In the genomic region with DNA sequence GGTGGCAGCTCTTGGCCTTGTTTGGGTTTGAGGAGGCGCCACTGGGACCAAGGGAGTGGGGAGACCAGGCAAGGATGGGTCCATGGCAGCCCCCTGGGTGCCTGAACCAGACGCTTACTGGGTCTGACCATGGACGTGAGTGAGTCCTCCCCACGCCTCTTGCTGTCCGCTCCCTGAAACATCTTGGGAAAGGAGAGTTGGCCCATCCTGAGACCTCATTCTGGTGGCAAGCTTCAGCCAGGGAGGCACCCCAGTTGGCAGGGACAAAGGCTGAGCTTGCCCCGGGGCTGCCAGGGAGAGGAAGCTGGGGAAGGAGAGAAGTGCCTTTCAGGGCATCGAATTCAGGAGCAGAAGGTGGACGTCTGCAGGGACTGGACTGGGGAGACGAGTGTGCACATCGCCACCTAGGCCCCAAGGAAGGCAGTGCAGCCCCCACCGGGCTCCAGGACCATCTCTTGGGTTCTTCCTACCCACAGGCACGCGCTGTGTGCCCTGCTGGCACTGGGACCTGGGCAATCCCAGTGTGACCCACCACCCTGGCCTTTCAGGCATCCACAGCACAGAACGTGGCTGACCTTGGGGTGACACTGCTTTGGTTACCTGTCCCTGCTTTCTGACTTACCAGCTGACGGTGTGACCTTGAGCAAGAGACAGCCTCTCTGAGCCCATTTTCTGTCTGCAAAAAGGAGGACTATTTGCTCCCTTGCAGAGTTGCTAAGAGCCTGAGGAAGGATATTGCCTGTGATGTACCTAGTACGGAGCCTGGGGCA, we compare ENCODE assay signal across 8 cellular contexts.
DNase-seq lines count a peak whose midpoint lies in the region; ATAC-seq and TF ChIP-seq lines count a peak whose summit lies in the region.

No MANE protein-coding gene starts in this region.

- POLR2A ChIA-PET in HCT116 (lab: Charles Lee) (no interaction called here), Panc1 (lab: Charles Lee) (no interaction called here)

- TF ChIP-seq CTCF in C4-2B (conservative IDR thresholded peaks at IDR 0.05) (peak; percentile 76), HCT116 (IDR thresholded peaks at IDR 0.05 in 2 of 3, conservative IDR thresholded peaks at IDR 0.05 in 1 of 3; ENCODE audit: borderline replicate concordance in 1 of 3, insufficient read depth in 1 of 3, low read depth in 2 of 3, low read length in 2 of 3) (peak; percentile 45 to 91 (median 79); a peak in 5 of 6 replicates), Panc1 (IDR thresholded peaks at IDR 0.05) (peak; percentile 96), prostate gland (IDR thresholded peaks at IDR 0.05) (peak; percentile 64 to 90 (median 80))

- H3K27ac ChIP-seq in C4-2B (no peak overlapping the region), HCT116 (ENCODE audit: low read depth, low read length) (no peak overlapping the region), Panc1 (ENCODE audit: low read length) (no peak overlapping the region), prostate gland (no peak overlapping the region)

- no peak overlapping the region for H2AFZ ChIP-seq in HCT116 (ENCODE audit: low read depth, low read length, poor library complexity, severe bottlenecking)

- peaks cover 8% of the 10 kb centered on the region in 2 experiments; a peak in 3 of 4 replicates for H3K4me1 ChIP-seq in HCT116 (ENCODE audit: control insufficient read depth in 1 of 2, insufficient read depth in 2 of 2, low read length in 2 of 2)
- no peaks in the 10 kb centered on the region for H3K4me1 ChIP-seq in Panc1 (ENCODE audit: control insufficient read depth, insufficient read depth, low read length)
- H3K4me1 ChIP-seq in prostate gland (replicated peaks) = no peaks in the 10 kb centered on the region

- H3K9me2 ChIP-seq in HCT116 (ENCODE audit: insufficient read depth) = no peaks in the 10 kb centered on the region

- intact Hi-C loops in HCT116 (cut with micrococcal nuclease) (loop anchor here (1.0 to 5.0 kb wide), 2 partner anchors 144 to 254 kb away; no protein-coding TSS in a partner anchor), Panc1 (cut with micrococcal nuclease; ENCODE audit: unreplicated experiment) (loop anchor here (10.0 kb wide), 2 partner anchors 119 to 141 kb away; no protein-coding TSS in a partner anchor), Right ventricle myocardium superior (cut with DNase I) (loop anchor here (10.0 kb wide), 1 partner anchor 151 kb away; no protein-coding TSS in a partner anchor), prostate gland (cut with DNase I) (loop anchor here (5.0 kb wide), 1 partner anchor 169 kb away; no protein-coding TSS in a partner anchor)

- H3K9me3 ChIP-seq in HCT116 (ENCODE audit: control insufficient read depth in 1 of 2, insufficient read depth in 1 of 2, low read depth in 1 of 2, low read length in 2 of 2) = no peaks in the 10 kb centered on the region
- no peaks in the 10 kb centered on the region for H3K9me3 ChIP-seq in Panc1 (ENCODE audit: control insufficient read depth, insufficient read depth, low read depth, low read length)
- no peaks in the 10 kb centered on the region for H3K9me3 ChIP-seq in prostate gland

- in situ Hi-C loops in Panc1 (cut with HindIII; ENCODE audit: low pct_unique_long_range_greater_than_20kb, low sequenced_read_pairs) = no loop called here

- H3K9ac ChIP-seq in HCT116 (ENCODE audit: low read length) = no peak overlapping the region

- BruUV-seq in HCT116 (replicated peaks; lab: Mats Ljungman, UMichigan) = no TSS peak
- BruUV-seq in Panc1 (replicated peaks; lab: Mats Ljungman, UMichigan) = no TSS peak

- H3K27me3 ChIP-seq in HCT116 (ENCODE audit: insufficient read depth, low read length) (no peaks in the 10 kb centered on the region), Panc1 (ENCODE audit: control insufficient read depth, insufficient read depth, low read length) (no peaks in the 10 kb centered on the region), prostate gland (replicated peaks; ENCODE audit: insufficient read depth) (no peaks in the 10 kb centered on the region)

- RAD21 ChIA-PET in HCT116 (lab: Charles Lee; ENCODE audit: low non-redundant PET in 1 of 2, low total read pairs in 2 of 2, uncharacterized antibody in 2 of 2, unreplicated experiment in 2 of 2) = no interaction called here

- peak; percentile 99 for ATAC-seq in HCT116
- peak; percentile 93 for ATAC-seq in Panc1
- ATAC-seq in Right ventricle myocardium superior (ENCODE audit: poor library complexity) = peak; percentile 62
- ATAC-seq in GM19035 (IDR thresholded peaks at IDR 0.05; ENCODE audit: unreplicated experiment) = no peak
- no peak for ATAC-seq in GM18858 (IDR thresholded peaks at IDR 0.05; ENCODE audit: unreplicated experiment)

- DNase-seq in HCT116 (ENCODE audit: low read depth, low spot score) (peak; percentile 29), Panc1 (ENCODE audit: low read depth, low spot score) (peak; percentile 33), Right ventricle myocardium superior (peak; percentile 54), prostate gland (ENCODE audit: low spot score) (peak; percentile 65)
- DNase-seq in activated gamma-delta T cell treated with anti-CD3 and anti-CD28 coated beads, Interleukin-2, amount 50 U/mL, for 16 hours (ENCODE audit: low read depth) = peak; percentile 7

- TF ChIP-seq POLR2A in HCT116 (IDR thresholded peaks at IDR 0.05; ENCODE audit: borderline replicate concordance, extremely low read depth, insufficient read depth, insufficient read length) (no peak), prostate gland (IDR thresholded peaks at IDR 0.05) (no peak)

- CTCF ChIA-PET in HCT116 (lab: Charles Lee) (interaction anchor here (1.5 kb wide), 1 partner anchor 10 kb away, joined by 4 read pairs; no protein-coding TSS in a partner anchor), Panc1 (lab: Charles Lee) (interaction anchor here (0.6 to 1.1 kb wide), 4 partner anchors 29 to 654 kb away, joined by 3 read pairs; no protein-coding TSS in a partner anchor)

- H3K36me3 ChIP-seq in HCT116 (ENCODE audit: control insufficient read depth in 1 of 2, insufficient read depth in 2 of 2, low read length in 2 of 2) = no peaks in the 10 kb centered on the region
- H3K36me3 ChIP-seq in Panc1 (ENCODE audit: control insufficient read depth, insufficient read depth, low read length) = no peaks in the 10 kb centered on the region
- H3K36me3 ChIP-seq in prostate gland = no peaks in the 10 kb centered on the region

- TF ChIP-seq RAD21 in HCT116 (IDR thresholded peaks at IDR 0.05; ENCODE audit: low read depth) = peak; percentile 66

- H3K4me3 ChIP-seq in HCT116 (replicated peaks in 1 of 2; ENCODE audit: low read depth in 1 of 2, low read length in 2 of 2) (no peak overlapping the region), Panc1 (ENCODE audit: low read depth in 2 of 2, low read length in 2 of 2) (no peak overlapping the region), prostate gland (no peak overlapping the region)

- H3K79me2 ChIP-seq in HCT116 (ENCODE audit: insufficient read depth, low read length) = no peaks in the 10 kb centered on the region

- WGBS in prostate gland = 36% methylated on average over 16 of the region's 16 CpGs

- H4K20me1 ChIP-seq in HCT116 (ENCODE audit: insufficient read depth) = no peaks in the 10 kb centered on the region

- peak overlapping the region; percentile 9; the same call in 1 of the 2 replicates for H3K4me2 ChIP-seq in HCT116 (ENCODE audit: low read length)

TF ChIP-seq in HCT116, 20 proteins besides CTCF, POLR2A, EP300 and RAD21:
- TF ChIP-seq YY1 (IDR thresholded peaks at IDR 0.05; ENCODE audit: extremely low read depth, insufficient replicate concordance, low read depth, low read length) (no peak), JUND (IDR thresholded peaks at IDR 0.05) (no peak), CEBPB (IDR thresholded peaks at IDR 0.05; ENCODE audit: low read depth) (no peak), EZH2phosphoT487 (IDR thresholded peaks at IDR 0.05; ENCODE audit: borderline replicate concordance) (no peak), TCF7L2 (IDR thresholded peaks at IDR 0.05; ENCODE audit: borderline replicate concordance, extremely low read depth, insufficient read depth, insufficient read length) (no peak)
- TF ChIP-seq, protein P1, sequence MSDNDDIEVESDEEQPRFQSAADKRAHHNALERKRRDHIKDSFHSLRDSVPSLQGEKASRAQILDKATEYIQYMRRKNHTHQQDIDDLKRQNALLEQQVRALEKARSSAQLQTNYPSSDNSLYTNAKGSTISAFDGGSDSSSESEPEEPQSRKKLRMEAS (IDR thresholded peaks at IDR 0.05) = no peak; the same call in 1 of the 2 replicates

Comparison
In these comparisons a context has a peak if more than half of its experiments do, and no peak if none do; other contexts are left out.
1. ATAC-seq: peak in HCT116 (single experiment), Panc1 (single experiment) and Right ventricle myocardium superior (single experiment); none in GM19035 (single experiment) and GM18858 (single experiment).
2. DNase-seq: peak in every context shown above with its lines; median percentile 65 in prostate gland; 54 in Right ventricle myocardium superior; 33 in Panc1; 29 in HCT116; 7 in activated gamma-delta T cell treated with anti-CD3 and anti-CD28 coated beads, Interleukin-2, amount 50 U/mL, for 16 hours.
3. Peak in every context shown above with its lines, with median percentiles within 50 percentile points of each other: CTCF ChIP-seq.